13 cellular contexts compared by ENCODE assay signal in the genomic region with DNA sequence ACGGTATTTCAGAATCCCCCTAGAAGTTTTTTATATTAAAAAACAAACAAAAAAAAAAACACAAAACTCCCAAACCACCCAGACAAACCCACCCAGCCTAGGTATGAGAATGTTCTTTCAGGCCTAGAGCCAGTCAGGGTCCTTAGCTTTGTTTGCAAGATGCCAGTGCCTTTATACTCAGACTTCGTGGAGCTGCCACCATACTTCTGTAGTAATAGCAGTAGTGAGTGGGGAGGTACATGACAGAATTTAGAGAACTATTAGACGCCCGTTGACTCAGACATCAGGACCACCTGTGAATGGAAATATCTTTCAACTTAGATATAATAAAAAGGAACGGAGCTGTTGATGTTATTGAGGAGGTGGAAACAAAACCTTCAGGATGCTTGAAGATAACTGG.
A peak's percentile ranks its signal among the peaks of the same experiment; 100 is the strongest.
DNase-seq lines count a peak whose midpoint lies in the region.
"Had no signal": no experiment of that assay in that cellular context is flagged by ENCODE, and none has a peak within 500 bp of the region (broad histone marks: within the 10 kb centered on the region; RNA-seq: fewer than 3 reads in every experiment).

No MANE protein-coding gene starts in this region.

- DNase-seq in CD8-positive, alpha-beta memory T cell: no peak
- DNase-seq in activated T-helper 1 cell treated with anti-CD3 and anti-CD28 coated beads, Interleukin-12 subunit alpha, Interleukin-12 subunit beta, Interleukin-2, Interleukin-4 antibody, amounts not matched to agents 30 ng/mL and 10 ng/mL and 1 ng/mL, durations not matched to agents 14 hours and 24 hours and 36 hours (ENCODE audit: low spot score): no peak
- no peak for DNase-seq in HK-2 (ENCODE audit: unreplicated experiment)
- no peak for DNase-seq in posterior cingulate gyrus
- DNase-seq in activated gamma-delta T cell (lab: John Stamatoyannopoulos, UW): no peak
- DNase-seq in activated effector memory CD4-positive, alpha-beta T cell treated with anti-CD3 and anti-CD28 coated beads, Interleukin-2, amount 50 U/mL, for 16 hours: no peak
- DNase-seq: activated effector memory CD4-positive, alpha-beta T cell treated with Interleukin-2 at 50 U/mL for 16 hours; heart left ventricle; NCI-H2171 treated with DMSO at 0.1 percent for 48 hours; pancreas had no signal

- H3K4me1 Mint-ChIP-seq in CD8-positive, alpha-beta memory T cell: peaks cover 24 to 39% (median 38%) of the 10 kb centered on the region in 3 donors
- H3K4me1 Mint-ChIP-seq in activated T-helper 1 cell treated with anti-CD3 and anti-CD28 coated beads, Interleukin-12 subunit alpha, Interleukin-12 subunit beta, Interleukin-2, Interleukin-4 antibody, amounts not matched to agents 30 ng/mL and 10 ng/mL and 1 ng/mL, durations not matched to agents 14 hours and 24 hours and 36 hours (ENCODE audit: low read depth): peaks cover 57% of the 10 kb centered on the region

- CTCF ChIA-PET in CD8-positive, alpha-beta memory T cell (lab: Charles Lee): interaction anchor here (1.2 to 2.0 kb wide), 4 partner anchors 23 to 113 kb away, joined by 3 to 10 read pairs (median 4); no protein-coding TSS in a partner anchor

- H3K4me1 ChIP-seq in ACC112 (ENCODE audit: control insufficient read depth, insufficient read depth, low read length, unreplicated experiment) (peaks cover 53% of the 10 kb centered on the region), iPS-20b (ENCODE audit: insufficient read depth, low read length) (peaks cover 25% of the 10 kb centered on the region)
- H3K4me1 ChIP-seq in CD8-positive, alpha-beta memory T cell (ENCODE audit: insufficient read depth, low read length): peaks cover 14% of the 10 kb centered on the region
- H3K4me1 ChIP-seq: pancreas had no signal

- H3K27me3 ChIP-seq in ACC112 (ENCODE audit: insufficient read depth, low read length) (no peaks in the 10 kb centered on the region), iPS-20b (ENCODE audit: insufficient read depth, low read length) (no peaks in the 10 kb centered on the region)
- no peaks in the 10 kb centered on the region for H3K27me3 ChIP-seq in CD8-positive, alpha-beta memory T cell (ENCODE audit: insufficient read depth, low read length, poor library complexity, severe bottlenecking)
- H3K27me3 ChIP-seq: heart left ventricle, pancreas had no signal

- H3K4me3 ChIP-seq in ACC112 (ENCODE audit: low read depth, low read length) (no peak overlapping the region), iPS-20b (ENCODE audit: low read length) (peak overlapping the region; percentile 15; the same call in 1 of the 2 replicates)
- H3K4me3 ChIP-seq in CD8-positive, alpha-beta memory T cell (ENCODE audit: low read length): no peak overlapping the region
- H3K4me3 ChIP-seq: heart left ventricle, pancreas had no signal

- H3K79me2 ChIP-seq in ACC112 (ENCODE audit: control insufficient read depth, insufficient read depth, low read length, unreplicated experiment): no peaks in the 10 kb centered on the region

- H3K9me3 ChIP-seq in CD8-positive, alpha-beta memory T cell (ENCODE audit: low read length): no peaks in the 10 kb centered on the region
- no peaks in the 10 kb centered on the region for H3K9me3 ChIP-seq in iPS-20b (ENCODE audit: insufficient read depth, low read depth, low read length)
- H3K9me3 ChIP-seq: pancreas had no signal

- no peaks in the 10 kb centered on the region for H3K9me3 Mint-ChIP-seq in CD8-positive, alpha-beta memory T cell
- H3K9me3 Mint-ChIP-seq in activated T-helper 1 cell treated with anti-CD3 and anti-CD28 coated beads, Interleukin-12 subunit alpha, Interleukin-12 subunit beta, Interleukin-2, Interleukin-4 antibody, amounts not matched to agents 30 ng/mL and 10 ng/mL and 1 ng/mL, durations not matched to agents 14 hours and 24 hours and 36 hours: peaks cover 3% of the 10 kb centered on the region

- H3K27me3 Mint-ChIP-seq in CD8-positive, alpha-beta memory T cell: peaks cover 3% of the 10 kb centered on the region in 2 donors
- H3K27me3 Mint-ChIP-seq in activated T-helper 1 cell treated with anti-CD3 and anti-CD28 coated beads, Interleukin-12 subunit alpha, Interleukin-12 subunit beta, Interleukin-2, Interleukin-4 antibody, amounts not matched to agents 30 ng/mL and 10 ng/mL and 1 ng/mL, durations not matched to agents 14 hours and 24 hours and 36 hours (ENCODE audit: insufficient read depth): no peaks in the 10 kb centered on the region

- H3K27ac ChIP-seq in ACC112 (ENCODE audit: low read depth, low read length) (peak overlapping the region; percentile 95), iPS-20b (ENCODE audit: low read length) (no peak overlapping the region)
- no peak overlapping the region for H3K27ac ChIP-seq in CD8-positive, alpha-beta memory T cell (ENCODE audit: low read depth, low read length)
- H3K27ac ChIP-seq: pancreas had no signal

- intact Hi-C loops in activated T-helper 1 cell treated with anti-CD3 and anti-CD28 coated beads, Interleukin-12 subunit alpha, Interleukin-12 subunit beta, Interleukin-2, Interleukin-4 antibody, amounts not matched to agents 30 ng/mL and 10 ng/mL and 1 ng/mL, durations not matched to agents 14 hours and 24 hours and 36 hours (cut with micrococcal nuclease): loop anchor here (1.0 to 5.0 kb wide), 4 partner anchors 158 to 541 kb away; no protein-coding TSS in a partner anchor
- intact Hi-C loops in posterior cingulate gyrus (cut with DNase I): no loop called here

- H3K27ac Mint-ChIP-seq in CD8-positive, alpha-beta memory T cell: peak overlapping the region; percentile 34 to 95 (median 68)
- peak overlapping the region; percentile 91 for H3K27ac Mint-ChIP-seq in activated T-helper 1 cell treated with anti-CD3 and anti-CD28 coated beads, Interleukin-12 subunit alpha, Interleukin-12 subunit beta, Interleukin-2, Interleukin-4 antibody, amounts not matched to agents 30 ng/mL and 10 ng/mL and 1 ng/mL, durations not matched to agents 14 hours and 24 hours and 36 hours
- H3K27ac Mint-ChIP-seq: IgD-negative memory B cell had no signal

- no peak overlapping the region for H3K4me3 Mint-ChIP-seq in CD8-positive, alpha-beta memory T cell
- H3K4me3 Mint-ChIP-seq in activated T-helper 1 cell treated with anti-CD3 and anti-CD28 coated beads, Interleukin-12 subunit alpha, Interleukin-12 subunit beta, Interleukin-2, Interleukin-4 antibody, amounts not matched to agents 30 ng/mL and 10 ng/mL and 1 ng/mL, durations not matched to agents 14 hours and 24 hours and 36 hours: peak overlapping the region; percentile 3
- H3K4me3 Mint-ChIP-seq: IgD-negative memory B cell had no signal

- H3K36me3 Mint-ChIP-seq in CD8-positive, alpha-beta memory T cell: no peaks in the 10 kb centered on the region
- peaks cover 8% of the 10 kb centered on the region for H3K36me3 Mint-ChIP-seq in activated T-helper 1 cell treated with anti-CD3 and anti-CD28 coated beads, Interleukin-12 subunit alpha, Interleukin-12 subunit beta, Interleukin-2, Interleukin-4 antibody, amounts not matched to agents 30 ng/mL and 10 ng/mL and 1 ng/mL, durations not matched to agents 14 hours and 24 hours and 36 hours (ENCODE audit: low read depth)
- H3K36me3 Mint-ChIP-seq: IgD-negative memory B cell had no signal

- no peak overlapping the region for H2AFZ ChIP-seq in ACC112 (ENCODE audit: low read length, unreplicated experiment)

- POLR2A ChIA-PET in CD8-positive, alpha-beta memory T cell (lab: Charles Lee): interaction anchor here (1.0 to 2.5 kb wide), 5 partner anchors 26 to 139 kb away, joined by 3 to 31 read pairs (median 3); partner anchors contain the start of gene MKLN1

- H3K9ac ChIP-seq in iPS-20b (ENCODE audit: low read depth, low read length): no peak overlapping the region

- H3K36me3 ChIP-seq in ACC112 (ENCODE audit: insufficient read depth, low read length): no peaks in the 10 kb centered on the region
- H3K36me3 ChIP-seq in CD8-positive, alpha-beta memory T cell (ENCODE audit: insufficient read depth, low read length): no peaks in the 10 kb centered on the region
- H3K36me3 ChIP-seq in iPS-20b (ENCODE audit: insufficient read depth, low read depth, low read length): no peaks in the 10 kb centered on the region
- H3K36me3 ChIP-seq: heart left ventricle, pancreas had no signal
